In genomic region chr15:96347181-96348111, GRCh38 we compare ENCODE assay signal across 12 cellular contexts. TPM values are rescaled to one million over a fixed set of nuclear protein-coding genes. Genes with fewer than 3 reads are reported as not detected.
A peak's percentile ranks its signal among the peaks of the same experiment; 100 is the strongest.
DNase-seq lines count a peak whose midpoint lies in the region; ATAC-seq and TF ChIP-seq lines count a peak whose summit lies in the region.
"Had no signal": no experiment of that assay in that cellular context is flagged by ENCODE, and none has a peak within 500 bp of the region (broad histone marks: within the 10 kb centered on the region; RNA-seq: fewer than 3 reads in every experiment).

No MANE protein-coding gene starts in this region.

- WGBS in psoas muscle, 3 donors = 69 to 75% (median 70%) methylated on average over 39 of the region's 39 CpGs

- DNase-seq in GM03348 (ENCODE audit: low spot score) = peak; percentile 78
- DNase-seq in ascending aorta (ENCODE audit: low spot score in 2 of 2) = peak in 1 of 2 donors; percentile 57
- peak; percentile 43 for DNase-seq in left ventricle myocardium inferior
- peak; percentile 46 to 54 for DNase-seq in psoas muscle
- no peak for DNase-seq in NCI-H2029 (lab: John Stamatoyannopoulos, UW)
- DNase-seq in NCI-H2196 (lab: John Stamatoyannopoulos, UW; ENCODE audit: unreplicated experiment) = no peak
- DNase-seq: activated naive CD8-positive, alpha-beta T cell treated with anti-CD3 and anti-CD28 coated beads, Interleukin-2, amount 10 ng/mL, durations not matched to agents 7 days and 5 days; DMS53; NCI-H2081 treated with DMSO at 0.1 percent for 48 hours; T1000 had no signal

- H3K9me3 ChIP-seq in ascending aorta (no peaks in the 10 kb centered on the region), left ventricle myocardium inferior (replicated peaks) (no peaks in the 10 kb centered on the region), psoas muscle (no peaks in the 10 kb centered on the region)

- no peak for ATAC-seq in psoas muscle
- ATAC-seq in GM18505 (IDR thresholded peaks at IDR 0.05; ENCODE audit: unreplicated experiment) = no peak
- no peak for ATAC-seq in HG03521 (IDR thresholded peaks at IDR 0.05; ENCODE audit: unreplicated experiment)

- H3K4me1 ChIP-seq in ascending aorta = peaks cover 0 to 6% of the 10 kb centered on the region in 2 donors
- H3K4me1 ChIP-seq in left ventricle myocardium inferior = peaks cover 76% of the 10 kb centered on the region
- H3K4me1 ChIP-seq in psoas muscle = no peaks in the 10 kb centered on the region

- H3K27ac ChIP-seq in ascending aorta (peak overlapping the region; percentile 85 to 91), left ventricle myocardium inferior (replicated peaks) (peak overlapping the region; percentile 96), psoas muscle (peak overlapping the region; percentile 94)

- TF ChIP-seq POLR2A in GM18505 (IDR thresholded peaks at IDR 0.05; ENCODE audit: borderline replicate concordance, extremely low read depth, insufficient read depth, insufficient read length) = no peak

- peaks cover 0 to 12% of the 10 kb centered on the region in 2 donors for H3K36me3 ChIP-seq in ascending aorta
- no peaks in the 10 kb centered on the region for H3K36me3 ChIP-seq in left ventricle myocardium inferior
- H3K36me3 ChIP-seq in psoas muscle (ENCODE audit: insufficient read depth in 1 of 2, low read depth in 1 of 2) = no peaks in the 10 kb centered on the region

- no peak for TF ChIP-seq CTCF in ascending aorta (IDR thresholded peaks at IDR 0.05)
- TF ChIP-seq CTCF in left ventricle myocardium inferior (IDR thresholded peaks at IDR 0.05; ENCODE audit: borderline replicate concordance) = no peak
- no peak for TF ChIP-seq CTCF in psoas muscle (IDR thresholded peaks at IDR 0.05)

- intact Hi-C loops in ascending aorta (cut with DNase I) (loop anchor here (5.0 to 10.0 kb wide), 4 partner anchors 1090 to 1675 kb away; no protein-coding TSS in a partner anchor), left ventricle myocardium inferior (cut with micrococcal nuclease) (loop anchor here (10.0 kb wide), 1 partner anchor 1083 kb away; no protein-coding TSS in a partner anchor), psoas muscle (cut with DNase I) (loop anchor here in 1 of 2 donors (5.0 kb wide), 1 partner anchor 1085 kb away; no protein-coding TSS in a partner anchor)

- peak overlapping the region; percentile 11 to 29 for H3K4me3 ChIP-seq in ascending aorta
- H3K4me3 ChIP-seq in left ventricle myocardium inferior = peak overlapping the region; percentile 88
- H3K4me3 ChIP-seq in psoas muscle = peak overlapping the region; percentile 92

- H3K27me3 ChIP-seq in ascending aorta = no peaks in the 10 kb centered on the region
- peaks cover 90% of the 10 kb centered on the region for H3K27me3 ChIP-seq in left ventricle myocardium inferior (ENCODE audit: low read depth)
- no peaks in the 10 kb centered on the region for H3K27me3 ChIP-seq in psoas muscle (ENCODE audit: insufficient read depth in 3 of 3, low read length in 2 of 3)

RNA-seq across cellular contexts. Expression of gene NR2F2, which starts 16.9 kb away (rescaled TPM):
- total RNA-seq in ascending aorta (126 TPM), left ventricle myocardium inferior (12.8 TPM), psoas muscle (10 to 100 TPM; 14.5 to 17.1 (median 15.7) TPM)
- 10 to 100 TPM; 10.3 to 20.1 (median 11.3) TPM for polyA plus RNA-seq in psoas muscle
- total RNA-seq: activated naive CD8-positive, alpha-beta T cell treated with anti-CD3 and anti-CD28 coated beads, Interleukin-2, amount 10 ng/mL, durations not matched to agents 7 days and 5 days had no signal

Comparison
In these comparisons a context has a peak if more than half of its experiments do, and no peak if none do; other contexts are left out.
1. DNase-seq: peak in GM03348 (single experiment), left ventricle myocardium inferior (single experiment) and psoas muscle (2 of 2); none in NCI-H2029 (single experiment) and NCI-H2196 (single experiment).
2. H3K4me3 ChIP-seq: peak in every context shown above with its lines; median percentile 92 in psoas muscle; 88 in left ventricle myocardium inferior; 20 in ascending aorta.
3. Peak in every context shown above with its lines, with median percentiles within 50 percentile points of each other: H3K27ac ChIP-seq.